16 cellular contexts compared by ENCODE assay signal in the genomic region with DNA sequence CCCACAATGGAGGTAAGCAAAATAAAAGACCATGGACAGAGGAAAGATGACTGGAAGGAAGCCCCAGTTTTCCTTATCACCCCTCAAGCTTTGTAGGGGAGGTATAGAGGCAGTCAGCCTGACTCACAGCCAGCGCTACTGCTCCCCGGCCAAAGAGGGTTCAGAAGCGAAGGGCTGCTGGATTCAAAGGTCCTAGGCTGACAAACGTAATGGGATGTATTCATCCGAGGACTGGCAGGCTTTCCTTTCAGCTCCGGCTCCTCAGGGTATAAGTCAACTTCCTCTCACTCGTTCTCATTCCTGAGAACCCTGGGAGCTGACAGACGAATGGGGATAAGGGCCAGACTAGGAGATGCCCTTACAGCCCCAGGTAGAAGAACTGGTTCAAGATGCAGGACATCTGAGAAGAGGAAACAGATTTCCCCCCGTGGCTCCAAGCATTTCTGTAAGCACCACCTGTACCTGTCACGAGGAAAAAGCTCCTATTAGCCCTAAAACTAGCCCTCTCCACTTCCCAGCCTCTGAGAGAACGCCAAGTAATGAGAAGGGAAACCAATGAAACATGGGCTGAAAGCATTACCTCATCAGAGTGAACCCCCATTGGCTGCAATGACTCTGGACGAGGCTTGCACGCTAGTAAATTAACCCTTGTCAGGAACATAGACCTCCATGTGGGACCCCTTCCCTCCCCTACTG. TPM values are rescaled to one million over a fixed set of nuclear protein-coding genes. Genes with fewer than 3 reads are reported as not detected.
A peak's percentile ranks its signal among the peaks of the same experiment; 100 is the strongest.
DNase-seq lines count a peak whose midpoint lies in the region; ATAC-seq and TF ChIP-seq lines count a peak whose summit lies in the region.
"Had no signal": no experiment of that assay in that cellular context is flagged by ENCODE, and none has a peak within 500 bp of the region (broad histone marks: within the 10 kb centered on the region; RNA-seq: fewer than 3 reads in every experiment).

No MANE protein-coding gene starts in this region.

- 0 out of 2 replicates have a peak overlapping the region, but pooled peaks have one; percentile 9 for H3K4me3 ChIP-seq in iPS-18c (ENCODE audit: insufficient read depth, low read depth, low read length)

- H3K27me3 Mint-ChIP-seq in brain: peaks cover 8% of the 10 kb centered on the region
- peaks cover 0 to 5% of the 10 kb centered on the region in 2 donors for H3K27me3 Mint-ChIP-seq in natural killer cell treated with Interleukin-12 subunit alpha and Interleukin-12 subunit beta and Interleukin-15 and Interleukin-18, amount 100 ng/mL, for 72 hours

- peak overlapping the region; percentile 93 for H3K27ac ChIP-seq in substantia nigra (ENCODE audit: low read depth, low read length, poor library complexity, severe bottlenecking)

- H3K4me3 Mint-ChIP-seq in brain: peak overlapping the region; percentile 72 to 84 (median 82)
- H3K4me3 Mint-ChIP-seq in natural killer cell treated with Interleukin-12 subunit alpha and Interleukin-12 subunit beta and Interleukin-15 and Interleukin-18, amount 100 ng/mL, for 72 hours: no peak overlapping the region
- H3K4me3 Mint-ChIP-seq: activated CD8-positive, alpha-beta memory T cell treated with anti-CD3 and anti-CD28 coated beads, Interleukin-2, amount 10 ng/mL, durations not matched to agents 7 days and 5 days; stimulated activated naive CD8-positive, alpha-beta T cell treated with anti-CD3 and anti-CD28 coated beads, Interleukin-15, amount 100 ng/mL, for 72 hours had no signal

- ATAC-seq in natural killer cell treated with Interleukin-12 subunit alpha and Interleukin-12 subunit beta and Interleukin-15 and Interleukin-18, amount 100 ng/mL, for 72 hours: no peak
- ATAC-seq: activated CD8-positive, alpha-beta memory T cell treated with anti-CD3 and anti-CD28 coated beads, Interleukin-2, amount 10 ng/mL, durations not matched to agents 7 days and 5 days; stimulated activated naive CD8-positive, alpha-beta T cell treated with anti-CD3 and anti-CD28 coated beads, Interleukin-15, amount 100 ng/mL, for 72 hours had no signal

- H3K36me3 Mint-ChIP-seq in brain: no peaks in the 10 kb centered on the region
- no peaks in the 10 kb centered on the region for H3K36me3 Mint-ChIP-seq in natural killer cell treated with Interleukin-12 subunit alpha and Interleukin-12 subunit beta and Interleukin-15 and Interleukin-18, amount 100 ng/mL, for 72 hours
- H3K36me3 Mint-ChIP-seq: activated CD8-positive, alpha-beta memory T cell treated with anti-CD3 and anti-CD28 coated beads, Interleukin-2, amount 10 ng/mL, durations not matched to agents 7 days and 5 days had no signal

- DNase-seq in NCI-H1436 (lab: John Stamatoyannopoulos, UW) (peak; percentile 4), NCI-H1436 treated with DMSO at 0.1 percent for 48 hours (lab: John Stamatoyannopoulos, UW) (no peak), substantia nigra (lab: John Stamatoyannopoulos, UW) (peak in 32 of 49 donors; percentile 8 to 79 (median 42)), erythroblast (lab: John Stamatoyannopoulos, UW) (no peak), ureter (ENCODE audit: low spot score) (no peak)
- no peak for DNase-seq in natural killer cell treated with Interleukin-12 subunit alpha and Interleukin-12 subunit beta and Interleukin-15 and Interleukin-18, amount 100 ng/mL, for 72 hours (ENCODE audit: low spot score)
- DNase-seq: 8988T; activated CD8-positive, alpha-beta memory T cell treated with anti-CD3 and anti-CD28 coated beads, Interleukin-2, amount 10 ng/mL, durations not matched to agents 7 days and 5 days; Kasumi-1; NK-92 treated with Interleukin-12 subunit alpha and Interleukin-12 subunit beta, amount 100 ng/mL, for 24 hours; stimulated activated naive CD8-positive, alpha-beta T cell treated with anti-CD3 and anti-CD28 coated beads, Interleukin-15, amount 100 ng/mL, for 72 hours; T-helper 2 cell had no signal

- no peak for TF ChIP-seq POLR2A in erythroblast (IDR thresholded peaks at IDR 0.05; ENCODE audit: low read length)

- H3K9me3 Mint-ChIP-seq in brain: no peaks in the 10 kb centered on the region
- H3K9me3 Mint-ChIP-seq in natural killer cell treated with Interleukin-12 subunit alpha and Interleukin-12 subunit beta and Interleukin-15 and Interleukin-18, amount 100 ng/mL, for 72 hours: no peaks in the 10 kb centered on the region
- H3K9me3 Mint-ChIP-seq: stimulated activated naive CD8-positive, alpha-beta T cell treated with anti-CD3 and anti-CD28 coated beads, Interleukin-15, amount 100 ng/mL, for 72 hours had no signal

- H3K4me1 Mint-ChIP-seq in brain: peaks cover 18% of the 10 kb centered on the region
- no peaks in the 10 kb centered on the region for H3K4me1 Mint-ChIP-seq in natural killer cell treated with Interleukin-12 subunit alpha and Interleukin-12 subunit beta and Interleukin-15 and Interleukin-18, amount 100 ng/mL, for 72 hours (ENCODE audit: low read depth in 2 of 2)

- H3K9me3 ChIP-seq in iPS-18c (ENCODE audit: control insufficient read depth, insufficient read depth, low read length): no peaks in the 10 kb centered on the region

- H3K27ac Mint-ChIP-seq in brain: peak overlapping the region; percentile 34 to 92 (median 44)
- no peak overlapping the region for H3K27ac Mint-ChIP-seq in natural killer cell treated with Interleukin-12 subunit alpha and Interleukin-12 subunit beta and Interleukin-15 and Interleukin-18, amount 100 ng/mL, for 72 hours
- H3K27ac Mint-ChIP-seq: activated CD8-positive, alpha-beta memory T cell treated with anti-CD3 and anti-CD28 coated beads, Interleukin-2, amount 10 ng/mL, durations not matched to agents 7 days and 5 days; stimulated activated naive CD8-positive, alpha-beta T cell treated with anti-CD3 and anti-CD28 coated beads, Interleukin-15, amount 100 ng/mL, for 72 hours had no signal

- TF ChIP-seq CTCF in brain (conservative IDR thresholded peaks at IDR 0.05): no peak

RNA-seq across cellular contexts. Expression of gene FAM13B, which starts 22.1 kb away (rescaled TPM):
- 6.5 TPM for polyA plus RNA-seq in brain (ENCODE audit: insufficient read depth, low read depth, low replicate concordance)
- total RNA-seq in ureter: 76.5 TPM
- 10 to 100 TPM; 43.1 to 50.4 TPM for total RNA-seq in natural killer cell treated with Interleukin-12 subunit alpha and Interleukin-12 subunit beta and Interleukin-15 and Interleukin-18, amount 100 ng/mL, for 72 hours

RNA-seq across cellular contexts. Expression of gene WNT8A, which starts 28.8 kb away (rescaled TPM):
- not detected for polyA plus RNA-seq in brain (ENCODE audit: insufficient read depth, low read depth, low replicate concordance)
- not detected for total RNA-seq in ureter
- total RNA-seq in natural killer cell treated with Interleukin-12 subunit alpha and Interleukin-12 subunit beta and Interleukin-15 and Interleukin-18, amount 100 ng/mL, for 72 hours: not detected
- total RNA-seq: activated CD8-positive, alpha-beta memory T cell treated with anti-CD3 and anti-CD28 coated beads, Interleukin-2, amount 10 ng/mL, durations not matched to agents 7 days and 5 days; glomerular endothelial cell; myocyte had no signal

Comparison
In these comparisons a context has a peak if more than half of its experiments do, and no peak if none do; other contexts are left out.
1. DNase-seq: peak in NCI-H1436 (single experiment) and substantia nigra (32 of 49); none in NCI-H1436 treated with DMSO at 0.1 percent for 48 hours (single experiment), erythroblast (0 of 2), ureter (single experiment) and natural killer cell treated with Interleukin-12 subunit alpha and Interleukin-12 subunit beta and Interleukin-15 and Interleukin-18, amount 100 ng/mL, for 72 hours (single experiment).
2. H3K27ac Mint-ChIP-seq: peak in brain (5 of 5); none in natural killer cell treated with Interleukin-12 subunit alpha and Interleukin-12 subunit beta and Interleukin-15 and Interleukin-18, amount 100 ng/mL, for 72 hours (0 of 2).